1 cellular context compared by ENCODE assay signal in the genomic region with DNA sequence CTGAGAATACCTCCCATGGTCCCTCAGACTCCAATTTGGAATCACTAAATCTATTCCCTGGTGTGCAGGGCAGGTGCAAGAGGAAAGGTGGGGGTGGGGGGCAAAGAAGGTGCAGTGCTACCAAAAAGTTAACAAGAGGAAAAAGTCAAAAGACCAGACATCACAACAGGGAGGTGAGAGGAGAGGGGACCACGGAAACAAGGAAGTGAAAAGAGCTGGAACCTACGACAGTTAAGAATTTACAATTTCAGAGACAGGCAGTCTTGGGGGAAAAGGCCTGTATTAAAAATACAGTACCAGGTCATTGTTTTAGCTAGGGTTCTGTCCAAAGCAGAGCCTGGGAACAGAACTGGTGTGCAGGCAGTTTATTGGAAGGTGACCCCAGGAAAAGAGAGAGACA.
TF ChIP-seq lines count a peak whose summit lies in the region.

No MANE protein-coding gene starts in this region.

TF ChIP-seq in HepG2, 621 proteins besides CTCF, POLR2A, EP300 and RAD21 (continued from another document):
- TF ChIP-seq, protein P1, sequence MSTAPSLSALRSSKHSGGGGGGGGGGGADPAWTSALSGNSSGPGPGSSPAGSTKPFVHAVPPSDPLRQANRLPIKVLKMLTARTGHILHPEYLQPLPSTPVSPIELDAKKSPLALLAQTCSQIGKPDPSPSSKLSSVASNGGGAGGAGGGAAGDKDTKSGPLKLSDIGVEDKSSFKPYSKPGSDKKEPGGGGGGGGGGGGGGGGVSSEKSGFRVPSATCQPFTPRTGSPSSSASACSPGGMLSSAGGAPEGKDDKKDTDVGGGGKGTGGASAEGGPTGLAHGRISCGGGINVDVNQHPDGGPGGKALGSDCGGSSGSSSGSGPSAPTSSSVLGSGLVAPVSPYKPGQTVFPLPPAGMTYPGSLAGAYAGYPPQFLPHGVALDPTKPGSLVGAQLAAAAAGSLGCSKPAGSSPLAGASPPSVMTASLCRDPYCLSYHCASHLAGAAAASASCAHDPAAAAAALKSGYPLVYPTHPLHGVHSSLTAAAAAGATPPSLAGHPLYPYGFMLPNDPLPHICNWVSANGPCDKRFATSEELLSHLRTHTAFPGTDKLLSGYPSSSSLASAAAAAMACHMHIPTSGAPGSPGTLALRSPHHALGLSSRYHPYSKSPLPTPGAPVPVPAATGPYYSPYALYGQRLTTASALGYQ (CRISPR knock-in tag; IDR thresholded peaks at IDR 0.05) = no peak
- TF ChIP-seq, protein P2, sequence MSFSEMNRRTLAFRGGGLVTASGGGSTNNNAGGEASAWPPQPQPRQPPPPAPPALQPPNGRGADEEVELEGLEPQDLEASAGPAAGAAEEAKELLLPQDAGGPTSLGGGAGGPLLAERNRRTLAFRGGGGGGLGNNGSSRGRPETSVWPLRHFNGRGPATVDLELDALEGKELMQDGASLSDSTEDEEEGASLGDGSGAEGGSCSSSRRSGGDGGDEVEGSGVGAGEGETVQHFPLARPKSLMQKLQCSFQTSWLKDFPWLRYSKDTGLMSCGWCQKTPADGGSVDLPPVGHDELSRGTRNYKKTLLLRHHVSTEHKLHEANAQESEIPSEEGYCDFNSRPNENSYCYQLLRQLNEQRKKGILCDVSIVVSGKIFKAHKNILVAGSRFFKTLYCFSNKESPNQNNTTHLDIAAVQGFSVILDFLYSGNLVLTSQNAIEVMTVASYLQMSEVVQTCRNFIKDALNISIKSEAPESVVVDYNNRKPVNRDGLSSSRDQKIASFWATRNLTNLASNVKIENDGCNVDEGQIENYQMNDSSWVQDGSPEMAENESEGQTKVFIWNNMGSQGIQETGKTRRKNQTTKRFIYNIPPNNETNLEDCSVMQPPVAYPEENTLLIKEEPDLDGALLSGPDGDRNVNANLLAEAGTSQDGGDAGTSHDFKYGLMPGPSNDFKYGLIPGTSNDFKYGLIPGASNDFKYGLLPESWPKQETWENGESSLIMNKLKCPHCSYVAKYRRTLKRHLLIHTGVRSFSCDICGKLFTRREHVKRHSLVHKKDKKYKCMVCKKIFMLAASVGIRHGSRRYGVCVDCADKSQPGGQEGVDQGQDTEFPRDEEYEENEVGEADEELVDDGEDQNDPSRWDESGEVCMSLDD (CRISPR knock-in tag; IDR thresholded peaks at IDR 0.05; ENCODE audit: borderline replicate concordance) = no peak
- TF ChIP-seq, protein P3, sequence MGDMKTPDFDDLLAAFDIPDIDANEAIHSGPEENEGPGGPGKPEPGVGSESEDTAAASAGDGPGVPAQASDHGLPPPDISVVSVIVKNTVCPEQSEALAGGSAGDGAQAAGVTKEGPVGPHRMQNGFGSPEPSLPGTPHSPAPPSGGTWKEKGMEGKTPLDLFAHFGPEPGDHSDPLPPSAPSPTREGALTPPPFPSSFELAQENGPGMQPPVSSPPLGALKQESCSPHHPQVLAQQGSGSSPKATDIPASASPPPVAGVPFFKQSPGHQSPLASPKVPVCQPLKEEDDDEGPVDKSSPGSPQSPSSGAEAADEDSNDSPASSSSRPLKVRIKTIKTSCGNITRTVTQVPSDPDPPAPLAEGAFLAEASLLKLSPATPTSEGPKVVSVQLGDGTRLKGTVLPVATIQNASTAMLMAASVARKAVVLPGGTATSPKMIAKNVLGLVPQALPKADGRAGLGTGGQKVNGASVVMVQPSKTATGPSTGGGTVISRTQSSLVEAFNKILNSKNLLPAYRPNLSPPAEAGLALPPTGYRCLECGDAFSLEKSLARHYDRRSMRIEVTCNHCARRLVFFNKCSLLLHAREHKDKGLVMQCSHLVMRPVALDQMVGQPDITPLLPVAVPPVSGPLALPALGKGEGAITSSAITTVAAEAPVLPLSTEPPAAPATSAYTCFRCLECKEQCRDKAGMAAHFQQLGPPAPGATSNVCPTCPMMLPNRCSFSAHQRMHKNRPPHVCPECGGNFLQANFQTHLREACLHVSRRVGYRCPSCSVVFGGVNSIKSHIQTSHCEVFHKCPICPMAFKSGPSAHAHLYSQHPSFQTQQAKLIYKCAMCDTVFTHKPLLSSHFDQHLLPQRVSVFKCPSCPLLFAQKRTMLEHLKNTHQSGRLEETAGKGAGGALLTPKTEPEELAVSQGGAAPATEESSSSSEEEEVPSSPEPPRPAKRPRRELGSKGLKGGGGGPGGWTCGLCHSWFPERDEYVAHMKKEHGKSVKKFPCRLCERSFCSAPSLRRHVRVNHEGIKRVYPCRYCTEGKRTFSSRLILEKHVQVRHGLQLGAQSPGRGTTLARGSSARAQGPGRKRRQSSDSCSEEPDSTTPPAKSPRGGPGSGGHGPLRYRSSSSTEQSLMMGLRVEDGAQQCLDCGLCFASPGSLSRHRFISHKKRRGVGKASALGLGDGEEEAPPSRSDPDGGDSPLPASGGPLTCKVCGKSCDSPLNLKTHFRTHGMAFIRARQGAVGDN (CRISPR knock-in tag; IDR thresholded peaks at IDR 0.05) = no peak
- TF ChIP-seq TSC22D2 (CRISPR knock-in tag; IDR thresholded peaks at IDR 0.05; ENCODE audit: borderline replicate concordance) (no peak), ZNF777 (CRISPR knock-in tag; IDR thresholded peaks at IDR 0.05) (no peak), CEBPG (CRISPR knock-in tag; IDR thresholded peaks at IDR 0.05) (no peak), TOE1 (CRISPR knock-in tag; IDR thresholded peaks at IDR 0.05) (no peak), GATA4 (IDR thresholded peaks at IDR 0.05; ENCODE audit: borderline replicate concordance, low read depth) (no peak), ZNF230 (CRISPR knock-in tag; IDR thresholded peaks at IDR 0.05) (no peak), SYNCRIP (IDR thresholded peaks at IDR 0.05; ENCODE audit: insufficient read depth, low read depth, low read length) (no peak), ZNF713 (CRISPR knock-in tag; IDR thresholded peaks at IDR 0.05) (no peak), DNMT3B (CRISPR knock-in tag; conservative IDR thresholded peaks at IDR 0.05) (no peak), ZNF34 (CRISPR knock-in tag; IDR thresholded peaks at IDR 0.05; ENCODE audit: borderline replicate concordance) (no peak)
- TF ChIP-seq, protein P4, sequence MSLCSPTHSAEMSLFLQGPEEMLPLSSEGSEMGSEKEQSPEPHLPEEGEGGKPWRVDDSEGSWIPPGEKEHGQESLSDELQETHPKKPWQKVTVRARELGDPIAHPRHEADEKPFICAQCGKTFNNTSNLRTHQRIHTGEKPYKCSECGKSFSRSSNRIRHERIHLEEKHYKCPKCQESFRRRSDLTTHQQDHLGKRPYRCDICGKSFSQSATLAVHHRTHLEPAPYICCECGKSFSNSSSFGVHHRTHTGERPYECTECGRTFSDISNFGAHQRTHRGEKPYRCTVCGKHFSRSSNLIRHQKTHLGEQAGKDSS (CRISPR knock-in tag; IDR thresholded peaks at IDR 0.05; ENCODE audit: borderline replicate concordance, low read depth) = no peak
- TF ChIP-seq, protein P5, sequence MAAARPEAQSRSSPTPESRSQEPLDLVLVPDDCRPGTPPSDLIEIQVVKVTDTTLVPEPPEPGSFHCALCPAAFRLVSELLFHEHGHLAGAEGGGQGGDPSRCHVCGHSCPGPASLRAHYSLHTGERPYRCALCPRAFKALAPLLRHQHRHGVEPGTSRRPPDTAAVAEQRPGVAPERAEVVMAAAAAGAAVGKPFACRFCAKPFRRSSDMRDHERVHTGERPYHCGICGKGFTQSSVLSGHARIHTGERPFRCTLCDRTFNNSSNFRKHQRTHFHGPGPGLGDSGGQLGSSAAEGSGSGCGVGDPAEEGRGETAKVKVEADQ (CRISPR knock-in tag; IDR thresholded peaks at IDR 0.05; ENCODE audit: borderline replicate concordance) = no peak
